In genomic region chr11:129141748-129142475, GRCh38 we compare ENCODE assay signal across 19 cellular contexts. TPM values are rescaled to one million over a fixed set of nuclear protein-coding genes. Genes with fewer than 3 reads are reported as not detected.
DNase-seq lines count a peak whose midpoint lies in the region; ATAC-seq, FAIRE-seq and TF ChIP-seq lines count a peak whose summit lies in the region.
"Had no signal": no experiment of that assay in that cellular context is flagged by ENCODE, and none has a peak within 500 bp of the region (broad histone marks: within the 10 kb centered on the region; RNA-seq: fewer than 3 reads in every experiment).

No MANE protein-coding gene starts in this region.

- H3K4me3 Mint-ChIP-seq in activated CD8-positive, alpha-beta T cell treated with anti-CD3 and anti-CD28 coated beads for 36 hours, result no peak overlapping the region
- H3K4me3 Mint-ChIP-seq: activated CD4-positive, alpha-beta T cell treated with anti-CD3 and anti-CD28 coated beads, Interleukin-2, amount 10 ng/mL, durations not matched to agents 7 days and 5 days; activated naive CD8-positive, alpha-beta T cell treated with anti-CD3 and anti-CD28 coated beads for 36 hours; activated T-cell treated with anti-CD3 and anti-CD28 coated beads, Interleukin-2, amount 50 U/mL, for 24 hours; nephron progenitor cell; stimulated activated naive B cell treated with anti-CD40 and anti-IgM and Interleukin-4, amounts not matched to agents 10 μg/mL and 1 μg/mL and 100 μg/mL, for 72 hours had no signal

- H3K27me3 Mint-ChIP-seq in activated CD8-positive, alpha-beta T cell treated with anti-CD3 and anti-CD28 coated beads for 36 hours, result no peaks in the 10 kb centered on the region
- H3K27me3 Mint-ChIP-seq: activated CD4-positive, alpha-beta T cell treated with anti-CD3 and anti-CD28 coated beads, Interleukin-2, amount 10 ng/mL, durations not matched to agents 7 days and 5 days; activated naive CD8-positive, alpha-beta T cell treated with anti-CD3 and anti-CD28 coated beads for 36 hours; activated T-cell treated with anti-CD3 and anti-CD28 coated beads, Interleukin-2, amount 50 U/mL, for 24 hours; stimulated activated naive B cell treated with anti-CD40 and anti-IgM and Interleukin-4, amounts not matched to agents 10 μg/mL and 1 μg/mL and 100 μg/mL, for 72 hours had no signal

- intact Hi-C loops in left colon (cut with DNase I, micrococcal nuclease), result no loop called here
- intact Hi-C loops in activated CD8-positive, alpha-beta T cell treated with anti-CD3 and anti-CD28 coated beads for 36 hours (cut with micrococcal nuclease), result no loop called here

- H3K27ac Mint-ChIP-seq in activated CD8-positive, alpha-beta T cell treated with anti-CD3 and anti-CD28 coated beads for 36 hours, result no peak overlapping the region
- H3K27ac Mint-ChIP-seq: activated CD4-positive, alpha-beta T cell treated with anti-CD3 and anti-CD28 coated beads, Interleukin-2, amount 10 ng/mL, durations not matched to agents 7 days and 5 days; activated naive CD8-positive, alpha-beta T cell treated with anti-CD3 and anti-CD28 coated beads for 36 hours; activated T-cell treated with anti-CD3 and anti-CD28 coated beads, Interleukin-2, amount 50 U/mL, for 24 hours; stimulated activated naive B cell treated with anti-CD40 and anti-IgM and Interleukin-4, amounts not matched to agents 10 μg/mL and 1 μg/mL and 100 μg/mL, for 72 hours had no signal

- TF ChIP-seq POLR2A in GM12891 (IDR thresholded peaks at IDR 0.05; ENCODE audit: low read depth, low read length), result no peak

- DNase-seq in AG20443 (ENCODE audit: low spot score), result peak; percentile 12
- peak; percentile 72 for DNase-seq in M059J (ENCODE audit: low read depth)
- DNase-seq in astrocyte of the hippocampus (ENCODE audit: low read depth, low spot score), result peak; percentile 74
- DNase-seq in left colon, result no peak
- DNase-seq in NCI-H2227 (lab: John Stamatoyannopoulos, UW; ENCODE audit: unreplicated experiment), result no peak
- no peak for DNase-seq in GM12891 (ENCODE audit: insufficient read length, low spot score)
- DNase-seq in activated CD8-positive, alpha-beta T cell treated with anti-CD3 and anti-CD28 coated beads for 36 hours, result no peak
- DNase-seq: activated CD4-positive, alpha-beta T cell treated with anti-CD3 and anti-CD28 coated beads, Interleukin-2, amount 10 ng/mL, durations not matched to agents 7 days and 5 days; activated naive CD8-positive, alpha-beta T cell treated with anti-CD3 and anti-CD28 coated beads for 36 hours; activated T-cell treated with anti-CD3 and anti-CD28 coated beads, Interleukin-2, amount 50 U/mL, for 24 hours; cerebellar nuclear complex; GOT3; left lung; NCI-H1417; NCI-H345; nephron progenitor cell; stimulated activated naive B cell treated with anti-CD40 and anti-IgM and Interleukin-4, amounts not matched to agents 10 μg/mL and 1 μg/mL and 100 μg/mL, for 72 hours had no signal

- POLR2A ChIA-PET in activated CD8-positive, alpha-beta T cell treated with anti-CD3 and anti-CD28 coated beads for 36 hours (lab: Charles Lee), result no interaction called here

- H3K9me3 Mint-ChIP-seq in activated CD8-positive, alpha-beta T cell treated with anti-CD3 and anti-CD28 coated beads for 36 hours, result peaks cover 2% of the 10 kb centered on the region
- H3K9me3 Mint-ChIP-seq: activated CD4-positive, alpha-beta T cell treated with anti-CD3 and anti-CD28 coated beads, Interleukin-2, amount 10 ng/mL, durations not matched to agents 7 days and 5 days had no signal

- no peak for TF ChIP-seq CTCF in activated CD8-positive, alpha-beta T cell treated with anti-CD3 and anti-CD28 coated beads for 36 hours (IDR thresholded peaks at IDR 0.05)

- CTCF ChIA-PET in activated CD8-positive, alpha-beta T cell treated with anti-CD3 and anti-CD28 coated beads for 36 hours (lab: Charles Lee), result no interaction called here

- ATAC-seq in left colon (peak; percentile 79), HG02571 (IDR thresholded peaks at IDR 0.05; ENCODE audit: unreplicated experiment) (no peak)
- ATAC-seq in activated CD8-positive, alpha-beta T cell treated with anti-CD3 and anti-CD28 coated beads for 36 hours, result no peak
- ATAC-seq: left lung; stimulated activated naive B cell treated with anti-CD40 and anti-IgM and Interleukin-4, amounts not matched to agents 10 μg/mL and 1 μg/mL and 100 μg/mL, for 72 hours had no signal

- no peaks in the 10 kb centered on the region for H3K4me1 Mint-ChIP-seq in activated CD8-positive, alpha-beta T cell treated with anti-CD3 and anti-CD28 coated beads for 36 hours (ENCODE audit: low read depth)
- H3K4me1 Mint-ChIP-seq: activated CD4-positive, alpha-beta T cell treated with anti-CD3 and anti-CD28 coated beads, Interleukin-2, amount 10 ng/mL, durations not matched to agents 7 days and 5 days; activated naive CD8-positive, alpha-beta T cell treated with anti-CD3 and anti-CD28 coated beads for 36 hours had no signal

- FAIRE-seq in GM12891 (lab: Jason Lieb, UNC), result no peak
- FAIRE-seq: D721Med had no signal

- H3K36me3 Mint-ChIP-seq in activated CD8-positive, alpha-beta T cell treated with anti-CD3 and anti-CD28 coated beads for 36 hours (ENCODE audit: low read depth), result no peaks in the 10 kb centered on the region
- H3K36me3 Mint-ChIP-seq: activated naive CD8-positive, alpha-beta T cell treated with anti-CD3 and anti-CD28 coated beads for 36 hours had no signal

TF ChIP-seq in GM12891, 5 proteins besides CTCF, POLR2A, EP300 and RAD21:
- TF ChIP-seq PAX5 (IDR thresholded peaks at IDR 0.05; ENCODE audit: insufficient read depth, low read length, severe bottlenecking) (no peak), POU2F2 (IDR thresholded peaks at IDR 0.05; ENCODE audit: low read depth, low read length) (no peak), TAF1 (IDR thresholded peaks at IDR 0.05; ENCODE audit: low read depth, low read length) (no peak), SPI1 (IDR thresholded peaks at IDR 0.05; ENCODE audit: low read depth, low read length) (no peak)

RNA-seq across cellular contexts. Expression of gene ARHGAP32, which starts 50.2 kb away (rescaled TPM):
- 4.4 and 8.5 TPM in 2 replicates for total RNA-seq in M059J (2014; rRNA removed; shearing (Covaris generic))
- 10 to 100 TPM; 56.1 to 70.5 TPM for total RNA-seq in left colon
- polyA plus RNA-seq in GM12891 (2012; ENCODE audit: low read depth, missing spikeins), result 0.03 TPM
- total RNA-seq in activated CD8-positive, alpha-beta T cell treated with anti-CD3 and anti-CD28 coated beads for 36 hours, result 1 to 10 TPM; 6.6 to 6.7 TPM

Comparison
In these comparisons a context has a peak if more than half of its experiments do, and no peak if none do; other contexts are left out.
1. DNase-seq: peak in AG20443 (single experiment), M059J (single experiment) and astrocyte of the hippocampus (single experiment); none in left colon (0 of 2), NCI-H2227 (single experiment), GM12891 (single experiment) and activated CD8-positive, alpha-beta T cell treated with anti-CD3 and anti-CD28 coated beads for 36 hours (single experiment).